Comparison of ENCODE assay signal across 17 cellular contexts in the genomic region with DNA sequence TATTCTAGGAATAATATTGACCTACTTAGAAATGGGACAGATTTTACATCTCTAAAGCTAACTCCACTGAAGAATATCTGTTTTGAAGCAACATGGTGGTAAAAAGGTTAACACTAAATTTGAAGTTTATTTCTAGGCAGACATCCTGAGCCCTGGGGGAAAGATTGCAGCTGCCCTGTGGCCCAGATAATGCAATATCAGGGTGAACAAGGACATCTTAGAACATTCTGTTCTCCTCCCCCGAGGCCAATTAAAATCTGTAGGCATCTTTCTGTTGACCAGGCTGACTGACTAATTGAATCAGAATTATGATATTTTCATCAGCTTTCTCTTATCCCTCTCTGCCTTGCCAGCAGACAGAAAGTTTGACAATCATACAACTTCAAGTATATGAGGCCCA.
DNase-seq lines count a peak whose midpoint lies in the region; ATAC-seq and TF ChIP-seq lines count a peak whose summit lies in the region.
"Had no signal": no experiment of that assay in that cellular context is flagged by ENCODE, and none has a peak within 500 bp of the region (broad histone marks: within the 10 kb centered on the region; RNA-seq: fewer than 3 reads in every experiment).

No MANE protein-coding gene starts in this region.

- H3K36me3 Mint-ChIP-seq in naive thymus-derived CD4-positive, alpha-beta T cell = no peaks in the 10 kb centered on the region
- H3K36me3 Mint-ChIP-seq: brain, type B pancreatic cell had no signal

- H3K9me3 ChIP-seq in BE2C (no peaks in the 10 kb centered on the region), PC-3 (ENCODE audit: low read length) (no peaks in the 10 kb centered on the region), osteoblast (ENCODE audit: low read depth, low read length) (no peaks in the 10 kb centered on the region)
- no peaks in the 10 kb centered on the region for H3K9me3 ChIP-seq in naive thymus-derived CD4-positive, alpha-beta T cell (ENCODE audit: control insufficient read depth in 2 of 3, low read length in 3 of 3)
- H3K9me3 ChIP-seq: Caco-2 had no signal

- H3K27me3 ChIP-seq in BE2C (no peaks in the 10 kb centered on the region), PC-3 (ENCODE audit: low read length) (no peaks in the 10 kb centered on the region), osteoblast (ENCODE audit: insufficient read depth, low read length) (no peaks in the 10 kb centered on the region)
- no peaks in the 10 kb centered on the region for H3K27me3 ChIP-seq in naive thymus-derived CD4-positive, alpha-beta T cell (ENCODE audit: control insufficient read depth in 2 of 2, insufficient read depth in 2 of 2, low read length in 2 of 2)

- BruUV-seq in PC-3 (replicated peaks; lab: Mats Ljungman, UMichigan) = no TSS peak

- TF ChIP-seq CTCF in BE2C (IDR thresholded peaks at IDR 0.05; ENCODE audit: low read depth, low read length) (no peak), PC-3 (conservative IDR thresholded peaks at IDR 0.05; ENCODE audit: low read depth, low read length) (no peak), fibroblast of mammary gland (conservative IDR thresholded peaks at IDR 0.05; ENCODE audit: control insufficient read depth, insufficient read depth, low read depth, low read length) (no peak), osteoblast (IDR thresholded peaks at IDR 0.05; ENCODE audit: extremely low read depth, low read depth, low read length) (no peak)

- H3K36me3 ChIP-seq in BE2C (no peaks in the 10 kb centered on the region), PC-3 (ENCODE audit: low read depth, low read length) (no peaks in the 10 kb centered on the region), osteoblast (ENCODE audit: insufficient read depth, low read length) (no peaks in the 10 kb centered on the region)
- H3K36me3 ChIP-seq in naive thymus-derived CD4-positive, alpha-beta T cell (ENCODE audit: control insufficient read depth in 2 of 3, insufficient read depth in 3 of 3, low read length in 3 of 3) = no peaks in the 10 kb centered on the region

- no peak overlapping the region for H3K4me3 Mint-ChIP-seq in naive thymus-derived CD4-positive, alpha-beta T cell
- H3K4me3 Mint-ChIP-seq: brain, type B pancreatic cell had no signal

- peaks cover 0 to 5% (median 0%) of the 10 kb centered on the region in 7 donors for H3K4me1 Mint-ChIP-seq in naive thymus-derived CD4-positive, alpha-beta T cell
- H3K4me1 Mint-ChIP-seq: brain had no signal

- H3K4me3 ChIP-seq in BE2C (ENCODE audit: low read depth, low read length) = no peak overlapping the region
- no peak overlapping the region for H3K4me3 ChIP-seq in PC-3 (ENCODE audit: low read length)
- H3K4me3 ChIP-seq in fibroblast of mammary gland (ENCODE audit: control insufficient read depth, low read depth, low read length) = no peak overlapping the region
- no peak overlapping the region for H3K4me3 ChIP-seq in osteoblast (ENCODE audit: insufficient read depth, low read length)
- H3K4me3 ChIP-seq in naive thymus-derived CD4-positive, alpha-beta T cell (ENCODE audit: low read length) = no peak overlapping the region
- H3K4me3 ChIP-seq: skin epidermis had no signal

- POLR2A ChIA-PET in PC-3 (lab: Charles Lee; ENCODE audit: unreplicated experiment) = interaction anchor here (0.6 kb wide), 1 partner anchor 376 kb away, joined by 3 read pairs; no protein-coding TSS in a partner anchor
- POLR2A ChIA-PET in naive thymus-derived CD4-positive, alpha-beta T cell (lab: Charles Lee) = no interaction called here

- ATAC-seq in PC-3 (no peak), HG03097 (IDR thresholded peaks at IDR 0.05; ENCODE audit: low FRiP score, unreplicated experiment) (no peak)
- ATAC-seq in naive thymus-derived CD4-positive, alpha-beta T cell = no peak
- ATAC-seq: HepG2 had no signal

- DNase-seq in BE2C (peak; percentile 38), PC-3 (peak; percentile 27), fibroblast of mammary gland (ENCODE audit: low read depth) (peak; percentile 92), osteoblast (ENCODE audit: insufficient read length, low spot score, missing footprints) (no peak), DMS153 treated with DMSO at 0.1 percent for 48 hours (lab: John Stamatoyannopoulos, UW; ENCODE audit: unreplicated experiment) (no peak)
- no peak for DNase-seq in naive thymus-derived CD4-positive, alpha-beta T cell
- no peak for DNase-seq in activated CD4-positive, alpha-beta T cell treated with anti-CD3 and anti-CD28 coated beads for 1 hour
- DNase-seq: activated naive CD4-positive, alpha-beta T cell treated with Interleukin-2 at 50 U/mL for 16 hours; Caco-2; MV-4-11; NCI-H748 treated with DMSO at 0.1 percent for 48 hours; stimulated activated CD4-positive, alpha-beta T cell treated with anti-CD3 and anti-CD28 coated beads, Interleukin-4, amount 100 ng/mL, for 4 hours had no signal

- no peak overlapping the region for H3K27ac Mint-ChIP-seq in naive thymus-derived CD4-positive, alpha-beta T cell
- H3K27ac Mint-ChIP-seq: brain, type B pancreatic cell had no signal

- no peak overlapping the region for H3K4me2 ChIP-seq in PC-3 (ENCODE audit: low read length)
- H3K4me2 ChIP-seq in osteoblast (ENCODE audit: insufficient read depth, low read length) = peak overlapping the region; percentile 26

- no peaks in the 10 kb centered on the region for H3K9me2 ChIP-seq in PC-3 (replicated peaks; ENCODE audit: low read length)

- H3F3A ChIP-seq in PC-3 (ENCODE audit: low read length, unreplicated experiment) = peaks cover 5% of the 10 kb centered on the region

- peaks cover 0 to 3% (median 0%) of the 10 kb centered on the region in 11 donors for H3K9me3 Mint-ChIP-seq in naive thymus-derived CD4-positive, alpha-beta T cell

- H3K27ac ChIP-seq in PC-3 (ENCODE audit: low read length) = no peak overlapping the region
- H3K27ac ChIP-seq in osteoblast (ENCODE audit: low read depth, low read length) = no peak overlapping the region
- no peak overlapping the region for H3K27ac ChIP-seq in naive thymus-derived CD4-positive, alpha-beta T cell (ENCODE audit: low read depth, low read length)

- intact Hi-C loops in PC-3 (cut with micrococcal nuclease) = no loop called here
- intact Hi-C loops in naive thymus-derived CD4-positive, alpha-beta T cell (cut with micrococcal nuclease) = loop anchor here in 1 of 2 donors (5.0 kb wide), 1 partner anchor 414 kb away; no protein-coding TSS in a partner anchor

- H4K20me1 ChIP-seq in PC-3 (ENCODE audit: low read length) (no peaks in the 10 kb centered on the region), osteoblast (ENCODE audit: insufficient read depth, low read length) (no peaks in the 10 kb centered on the region)

- no peaks in the 10 kb centered on the region for H3K79me2 ChIP-seq in PC-3 (ENCODE audit: low read length)
- H3K79me2 ChIP-seq in osteoblast (ENCODE audit: insufficient read depth, low read length) = no peaks in the 10 kb centered on the region

- peaks cover 0 to 36% (median 12%) of the 10 kb centered on the region in 5 donors for H3K27me3 Mint-ChIP-seq in naive thymus-derived CD4-positive, alpha-beta T cell

- H3K4me1 ChIP-seq in BE2C = peaks cover 20% of the 10 kb centered on the region
- peaks cover 25% of the 10 kb centered on the region for H3K4me1 ChIP-seq in PC-3 (ENCODE audit: insufficient read depth, low read length)
- H3K4me1 ChIP-seq in osteoblast (ENCODE audit: insufficient read depth, low read length) = peaks cover 25% of the 10 kb centered on the region
- H3K4me1 ChIP-seq in naive thymus-derived CD4-positive, alpha-beta T cell (ENCODE audit: control insufficient read depth in 2 of 2, insufficient read depth in 2 of 2, low read length in 2 of 2) = no peaks in the 10 kb centered on the region
- H3K4me1 ChIP-seq: Caco-2 had no signal

- H2AFZ ChIP-seq in PC-3 (ENCODE audit: low read length) (no peak overlapping the region), osteoblast (ENCODE audit: low read length) (peak overlapping the region; percentile 26)

- CTCF ChIA-PET in PC-3 (lab: Charles Lee) = interaction anchor here (0.6 to 1.5 kb wide), 3 partner anchors 66 to 453 kb away, joined by 3 to 7 read pairs (median 5); a partner anchor contains a TSS
- CTCF ChIA-PET in naive thymus-derived CD4-positive, alpha-beta T cell (lab: Charles Lee) = no interaction called here

- no peak overlapping the region for H3K9ac ChIP-seq in PC-3 (ENCODE audit: low read length)

Comparison
In these comparisons a context has a peak if more than half of its experiments do, and no peak if none do; other contexts are left out.
1. DNase-seq: peak in BE2C (single experiment), PC-3 (single experiment) and fibroblast of mammary gland (single experiment); none in osteoblast (single experiment), naive thymus-derived CD4-positive, alpha-beta T cell (0 of 9), DMS153 treated with DMSO at 0.1 percent for 48 hours (single experiment) and activated CD4-positive, alpha-beta T cell treated with anti-CD3 and anti-CD28 coated beads for 1 hour (single experiment).